ENCODE assay signal across 23 cellular contexts in the genomic region with DNA sequence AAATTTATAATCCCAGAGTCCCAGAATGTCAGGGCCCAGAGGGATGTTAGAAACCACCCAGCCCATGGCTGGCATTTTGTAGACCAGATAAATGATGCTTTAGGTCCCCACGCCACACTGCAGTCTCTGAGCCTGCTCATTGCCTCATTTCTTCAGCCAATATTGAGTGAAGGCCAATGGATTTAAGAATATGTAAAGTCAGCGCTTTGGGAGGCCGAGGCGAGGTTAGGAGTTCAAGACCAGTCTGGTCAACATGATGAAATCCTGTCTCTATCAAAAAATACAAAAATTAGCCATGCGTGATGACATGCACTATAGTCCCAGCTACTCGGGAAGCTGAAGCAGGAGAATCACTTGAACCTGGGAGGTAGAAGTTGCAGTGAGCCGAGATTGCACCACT.
"Had no signal": no experiment of that assay in that cellular context is flagged by ENCODE, and none has a peak within 500 bp of the region (broad histone marks: within the 10 kb centered on the region; RNA-seq: fewer than 3 reads in every experiment).

No MANE protein-coding gene starts in this region.

- H3K9ac ChIP-seq: KMS-11 had no signal

- H3K27me3 ChIP-seq: SJSA1 had no signal

- H3K36me3 ChIP-seq: SJSA1 had no signal

- FAIRE-seq: HTR-8/SVneo, RCC 7860 had no signal

- H3K4me2 ChIP-seq: KMS-11 had no signal

- DNase-seq: Kasumi-1, MV-4-11, NCI-H1048, NCI-H1105, NCI-H1417, NCI-H1436 treated with DMSO at 0.1 percent for 48 hours, NCI-H1694, NCI-H187 treated with DMSO at 0.1 percent for 48 hours, NCI-H2029 treated with DMSO at 0.1 percent for 48 hours, NCI-H2171 treated with DMSO at 0.1 percent for 48 hours, NCI-H2227 treated with DMSO at 0.1 percent for 48 hours, NCI-H524, NCI-H526 treated with DMSO at 0.1 percent for 48 hours, NCI-H748 treated with DMSO at 0.1 percent for 48 hours, Right ventricle myocardium superior, RPMI8226, SIG-M5 had no signal

- H3K4me3 ChIP-seq: SJSA1, SK-N-MC had no signal

- H3K27ac ChIP-seq: HL-60, KMS-11, SJSA1, SK-N-MC had no signal

- H3K9me3 ChIP-seq: SJSA1 had no signal
